ENCODE assay signal across 23 cellular contexts in genomic region chr17:19487009-19487600, GRCh38. TPM values are rescaled to one million over a fixed set of nuclear protein-coding genes. Genes with fewer than 3 reads are reported as not detected.
DNase-seq lines count a peak whose midpoint lies in the region; ATAC-seq and TF ChIP-seq lines count a peak whose summit lies in the region.
"Had no signal": no experiment of that assay in that cellular context is flagged by ENCODE, and none has a peak within 500 bp of the region (broad histone marks: within the 10 kb centered on the region; RNA-seq: fewer than 3 reads in every experiment).

No MANE protein-coding gene starts in this region.

- H3K4me2 ChIP-seq in osteoblast (ENCODE audit: insufficient read depth, low read length): no peak overlapping the region

- no peak overlapping the region for H3K27ac ChIP-seq in right cardiac atrium (ENCODE audit: low read length)
- no peak overlapping the region for H3K27ac ChIP-seq in osteoblast (ENCODE audit: low read depth, low read length)
- H3K27ac ChIP-seq in aorta (ENCODE audit: low read depth in 1 of 2, low read length in 2 of 2): peak overlapping the region in 1 of 2 donors; percentile 1
- H3K27ac ChIP-seq: left lung, pancreas had no signal

- ATAC-seq in right cardiac atrium (peak; percentile 84 to 88), Right ventricle myocardium superior (ENCODE audit: poor library complexity) (no peak), aorta (ENCODE audit: low FRiP score) (peak; percentile 53), HG02884 (IDR thresholded peaks at IDR 0.05; ENCODE audit: unreplicated experiment) (no peak), HG03520 (IDR thresholded peaks at IDR 0.05; ENCODE audit: unreplicated experiment) (no peak)
- ATAC-seq: HepG2, left lung, pancreas had no signal

- DNase-seq in right cardiac atrium (peak; percentile 39 to 78 (median 65)), Right ventricle myocardium superior (no peak), fibroblast of pulmonary artery (ENCODE audit: low read depth) (peak; percentile 44), osteoblast (ENCODE audit: insufficient read length, low spot score, missing footprints) (no peak), aorta (peak in 1 of 2 donors; percentile 64), NCI-H526 (lab: John Stamatoyannopoulos, UW) (no peak)
- DNase-seq: activated CD4-positive, alpha-beta T cell treated with anti-CD3 and anti-CD28 coated beads, Interleukin-2, amount 50 U/mL, for 1 hour; activated CD8-positive, alpha-beta memory T cell treated with anti-CD3 and anti-CD28 coated beads, Interleukin-2, amount 50 U/mL, for 4 hours; amniotic stem cell; left lung; naive B cell; NCI-H1417; NCI-H2171; pancreas; SHP77 treated with DMSO at 0.1 percent for 48 hours; stimulated activated CD4-positive, alpha-beta T cell treated with anti-CD3 and anti-CD28 coated beads, Interleukin-1b, Interleukin-23, amount 100 ng/mL, for 48 hours; stimulated activated naive CD4-positive, alpha-beta T cell treated with Interleukin-2 at 50 U/mL for 16 hours; T-helper 1 cell had no signal

- H3K79me2 ChIP-seq in osteoblast (ENCODE audit: insufficient read depth, low read length): no peaks in the 10 kb centered on the region

- no peaks in the 10 kb centered on the region for H3K4me1 ChIP-seq in right cardiac atrium (ENCODE audit: control insufficient read depth, insufficient read depth, low read length)
- peaks cover 11% of the 10 kb centered on the region for H3K4me1 ChIP-seq in osteoblast (ENCODE audit: insufficient read depth, low read length)
- no peaks in the 10 kb centered on the region for H3K4me1 ChIP-seq in aorta (ENCODE audit: control insufficient read depth in 1 of 2, insufficient read depth in 2 of 2, low read length in 2 of 2)
- H3K4me1 ChIP-seq: left lung, pancreas had no signal

- WGBS in right cardiac atrium: 45% methylated on average over 12 of the region's 12 CpGs
- WGBS in aorta, 2 donors: 11 to 17% methylated on average over 12 of the region's 12 CpGs

- H3K4me3 ChIP-seq in right cardiac atrium (ENCODE audit: low read length) (no peak overlapping the region), fibroblast of pulmonary artery (replicated peaks; ENCODE audit: low read depth, low read length) (no peak overlapping the region), osteoblast (ENCODE audit: insufficient read depth, low read length) (no peak overlapping the region), aorta (ENCODE audit: low read length in 2 of 2) (no peak overlapping the region)
- H3K4me3 ChIP-seq: coronary artery, HAP-1, left lung, pancreas had no signal

- TF ChIP-seq CTCF in fibroblast of pulmonary artery (IDR thresholded peaks at IDR 0.05; ENCODE audit: low read length, missing control alignments): no peak
- no peak for TF ChIP-seq CTCF in osteoblast (IDR thresholded peaks at IDR 0.05; ENCODE audit: extremely low read depth, low read depth, low read length)

- no peaks in the 10 kb centered on the region for H3K27me3 ChIP-seq in right cardiac atrium (ENCODE audit: control insufficient read depth, insufficient read depth)
- peaks cover 5% of the 10 kb centered on the region for H3K27me3 ChIP-seq in osteoblast (ENCODE audit: insufficient read depth, low read length)
- H3K27me3 ChIP-seq in aorta (ENCODE audit: control insufficient read depth in 1 of 2, insufficient read depth in 2 of 2, low read length in 1 of 2): no peaks in the 10 kb centered on the region
- H3K27me3 ChIP-seq: left lung, pancreas had no signal

- peak overlapping the region; percentile 13 for H2AFZ ChIP-seq in osteoblast (ENCODE audit: low read length)

- no peaks in the 10 kb centered on the region for H4K20me1 ChIP-seq in osteoblast (ENCODE audit: insufficient read depth, low read length)

- intact Hi-C loops in right cardiac atrium (cut with DNase I): no loop called here
- intact Hi-C loops in Right ventricle myocardium superior (cut with DNase I): no loop called here
- intact Hi-C loops in aorta (cut with DNase I): no loop called here

- H3K9me3 ChIP-seq in right cardiac atrium (ENCODE audit: control insufficient read depth, low read length): no peaks in the 10 kb centered on the region
- no peaks in the 10 kb centered on the region for H3K9me3 ChIP-seq in osteoblast (ENCODE audit: low read depth, low read length)
- H3K9me3 ChIP-seq in aorta (ENCODE audit: control insufficient read depth, low read length): no peaks in the 10 kb centered on the region
- H3K9me3 ChIP-seq: HAP-1, left lung, pancreas had no signal

- no peaks in the 10 kb centered on the region for H3K36me3 ChIP-seq in osteoblast (ENCODE audit: insufficient read depth, low read length)
- H3K36me3 ChIP-seq in aorta (ENCODE audit: control insufficient read depth in 1 of 2, insufficient read depth in 2 of 2, low read length in 1 of 2): no peaks in the 10 kb centered on the region
- H3K36me3 ChIP-seq: HAP-1, left lung, pancreas had no signal

RNA-seq across cellular contexts. Expression of gene SLC47A1, which starts 46.5 kb away (rescaled TPM):
- 1 to 10 TPM; 1.6 to 2.5 (median 2.1) TPM for total RNA-seq in right cardiac atrium
- polyA plus RNA-seq in right cardiac atrium: 0.77 TPM
- total RNA-seq in Right ventricle myocardium superior: 3.7 TPM
- 0.88 and 1.1 TPM in 2 replicates for total RNA-seq in osteoblast
- total RNA-seq in aorta: 1 to 10 TPM; 5.7 to 7.3 TPM
- 1 to 10 TPM; 3.9 to 5.9 TPM for polyA plus RNA-seq in aorta

Comparison
In these comparisons a context has a peak if more than half of its experiments do, and no peak if none do; other contexts are left out.
1. ATAC-seq: peak in right cardiac atrium (2 of 2) and aorta (single experiment); none in Right ventricle myocardium superior (single experiment), HG02884 (single experiment) and HG03520 (single experiment).
2. DNase-seq: peak in right cardiac atrium (3 of 3) and fibroblast of pulmonary artery (single experiment); none in Right ventricle myocardium superior (single experiment), osteoblast (single experiment) and NCI-H526 (0 of 2).